Comparison of ENCODE assay signal across 2 cellular contexts in genomic region chr11:125502198-125502597, GRCh38.
TF ChIP-seq lines count a peak whose summit lies in the region.

No MANE protein-coding gene starts in this region.

TF ChIP-seq in HepG2, 621 proteins besides CTCF, POLR2A, EP300 and RAD21:
- TF ChIP-seq MAFK (conservative IDR thresholded peaks at IDR 0.05 in 1 of 2, IDR thresholded peaks at IDR 0.05 in 1 of 2; ENCODE audit: low read length in 2 of 2) (peak; percentile 80 to 91), MAFF (IDR thresholded peaks at IDR 0.05; ENCODE audit: low read depth, low read length) (peak; percentile 88), BRCA1 (CRISPR knock-in tag; IDR thresholded peaks at IDR 0.05) (no peak)
- TF ChIP-seq, protein P1, sequence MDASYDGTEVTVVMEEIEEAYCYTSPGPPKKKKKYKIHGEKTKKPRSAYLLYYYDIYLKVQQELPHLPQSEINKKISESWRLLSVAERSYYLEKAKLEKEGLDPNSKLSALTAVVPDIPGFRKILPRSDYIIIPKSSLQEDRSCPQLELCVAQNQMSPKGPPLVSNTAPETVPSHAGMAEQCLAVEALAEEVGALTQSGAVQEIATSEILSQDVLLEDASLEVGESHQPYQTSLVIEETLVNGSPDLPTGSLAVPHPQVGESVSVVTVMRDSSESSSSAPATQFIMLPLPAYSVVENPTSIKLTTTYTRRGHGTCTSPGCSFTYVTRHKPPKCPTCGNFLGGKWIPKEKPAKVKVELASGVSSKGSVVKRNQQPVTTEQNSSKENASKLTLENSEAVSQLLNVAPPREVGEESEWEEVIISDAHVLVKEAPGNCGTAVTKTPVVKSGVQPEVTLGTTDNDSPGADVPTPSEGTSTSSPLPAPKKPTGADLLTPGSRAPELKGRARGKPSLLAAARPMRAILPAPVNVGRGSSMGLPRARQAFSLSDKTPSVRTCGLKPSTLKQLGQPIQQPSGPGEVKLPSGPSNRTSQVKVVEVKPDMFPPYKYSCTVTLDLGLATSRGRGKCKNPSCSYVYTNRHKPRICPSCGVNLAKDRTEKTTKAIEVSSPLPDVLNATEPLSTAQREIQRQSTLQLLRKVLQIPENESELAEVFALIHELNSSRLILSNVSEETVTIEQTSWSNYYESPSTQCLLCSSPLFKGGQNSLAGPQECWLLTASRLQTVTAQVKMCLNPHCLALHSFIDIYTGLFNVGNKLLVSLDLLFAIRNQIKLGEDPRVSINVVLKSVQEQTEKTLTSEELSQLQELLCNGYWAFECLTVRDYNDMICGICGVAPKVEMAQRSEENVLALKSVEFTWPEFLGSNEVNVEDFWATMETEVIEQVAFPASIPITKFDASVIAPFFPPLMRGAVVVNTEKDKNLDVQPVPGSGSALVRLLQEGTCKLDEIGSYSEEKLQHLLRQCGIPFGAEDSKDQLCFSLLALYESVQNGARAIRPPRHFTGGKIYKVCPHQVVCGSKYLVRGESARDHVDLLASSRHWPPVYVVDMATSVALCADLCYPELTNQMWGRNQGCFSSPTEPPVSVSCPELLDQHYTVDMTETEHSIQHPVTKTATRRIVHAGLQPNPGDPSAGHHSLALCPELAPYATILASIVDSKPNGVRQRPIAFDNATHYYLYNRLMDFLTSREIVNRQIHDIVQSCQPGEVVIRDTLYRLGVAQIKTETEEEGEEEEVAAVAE (CRISPR knock-in tag; IDR thresholded peaks at IDR 0.05; ENCODE audit: borderline replicate concordance) = no peak

TF ChIP-seq in K562, 482 proteins besides CTCF, POLR2A, EP300 and RAD21:
- no peak for TF ChIP-seq PHF20 (IDR thresholded peaks at IDR 0.05; ENCODE audit: partially characterized antibody)
- peak; percentile 61 for TF ChIP-seq MAFG (tag; conservative IDR thresholded peaks at IDR 0.05)
- TF ChIP-seq SRSF7 (optimal IDR thresholded peaks at IDR 0.05; ENCODE audit: low read depth, low read length) = no peak
- TF ChIP-seq CBX3 (IDR thresholded peaks at IDR 0.05; ENCODE audit: borderline replicate concordance in 1 of 2, low read length in 2 of 2) = no peak
- TF ChIP-seq MAFF (IDR thresholded peaks at IDR 0.05; ENCODE audit: low read length) = peak; percentile 79
- TF ChIP-seq MNT (conservative IDR thresholded peaks at IDR 0.05) = no peak
- no peak for TF ChIP-seq ZKSCAN1 (IDR thresholded peaks at IDR 0.05; ENCODE audit: low read depth, low read length)
- no peak for TF ChIP-seq ZNF143 (CRISPR knock-in tag; IDR thresholded peaks at IDR 0.05)
- TF ChIP-seq ARID1B (IDR thresholded peaks at IDR 0.05) = no peak
- no peak for TF ChIP-seq MBD2 (IDR thresholded peaks at IDR 0.05; ENCODE audit: borderline replicate concordance, low read depth)
- TF ChIP-seq ZNF316 (IDR thresholded peaks at IDR 0.05) = peak; percentile 87
- peak; percentile 74 for TF ChIP-seq MAFK (IDR thresholded peaks at IDR 0.05; ENCODE audit: low read length)
- peak; percentile 69 for TF ChIP-seq C11orf30 (IDR thresholded peaks at IDR 0.05; ENCODE audit: low read depth)
- TF ChIP-seq ATF6 (CRISPR knock-in tag; IDR thresholded peaks at IDR 0.05) = no peak
